In the genomic region with DNA sequence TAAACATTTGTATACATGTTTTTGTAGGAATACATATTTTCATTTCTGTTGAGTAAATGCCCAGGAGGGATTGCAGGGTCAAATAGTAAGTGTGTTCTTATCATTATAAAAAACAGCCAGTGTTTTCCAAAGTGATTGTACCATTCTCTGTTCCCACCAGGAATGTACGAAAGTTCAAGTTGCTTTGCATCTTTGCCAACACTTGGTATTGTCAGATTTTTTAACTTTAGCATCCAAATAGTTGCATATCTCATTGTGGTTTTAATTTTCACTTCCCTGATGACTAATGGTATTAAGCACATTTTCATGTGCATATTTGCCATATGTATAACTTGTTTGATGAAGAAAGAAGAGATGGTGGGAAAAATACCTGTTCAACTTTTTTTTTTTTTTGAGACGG, we compare ENCODE assay signal across 25 cellular contexts.
A peak's percentile ranks its signal among the peaks of the same experiment; 100 is the strongest.
DNase-seq lines count a peak whose midpoint lies in the region; ATAC-seq, FAIRE-seq and TF ChIP-seq lines count a peak whose summit lies in the region.
"Had no signal": no experiment of that assay in that cellular context is flagged by ENCODE, and none has a peak within 500 bp of the region (broad histone marks: within the 10 kb centered on the region; RNA-seq: fewer than 3 reads in every experiment).

No MANE protein-coding gene starts in this region.

- no TSS peak for BruUV-seq in HepG2 (replicated peaks; lab: Mats Ljungman, UMichigan)
- BruUV-seq in PC-3 (replicated peaks; lab: Mats Ljungman, UMichigan) = no TSS peak

- H3K79me2 ChIP-seq in HepG2 (ENCODE audit: insufficient read depth, low read length) (no peaks in the 10 kb centered on the region), PC-3 (ENCODE audit: low read length) (no peaks in the 10 kb centered on the region), smooth muscle cell (ENCODE audit: low read depth) (no peaks in the 10 kb centered on the region)

- no peak for TF ChIP-seq RAD21 in HepG2 (CRISPR knock-in tag; IDR thresholded peaks at IDR 0.05)

- no peak for TF ChIP-seq POLR2A in HepG2 (IDR thresholded peaks at IDR 0.05; ENCODE audit: insufficient read depth in 1 of 2, low read depth in 2 of 2, low read length in 2 of 2)
- no peak for TF ChIP-seq POLR2A in right lobe of liver (IDR thresholded peaks at IDR 0.05)

- TF ChIP-seq EP300 in HepG2 (IDR thresholded peaks at IDR 0.05; ENCODE audit: low read depth in 2 of 2, low read length in 2 of 2) (no peak), HepG2 (CRISPR knock-in tag; IDR thresholded peaks at IDR 0.05; ENCODE audit: borderline replicate concordance) (no peak)

- POLR2A ChIA-PET in HepG2 (lab: Yijun Ruan, JAX) (no interaction called here), PC-3 (lab: Charles Lee; ENCODE audit: unreplicated experiment) (no interaction called here)

- in situ Hi-C loops in HepG2 (cut with HindIII; ENCODE audit: extremely low pct_ligation_motif_present, low pct_unique_long_range_greater_than_20kb) = loop anchor here (25.0 kb wide), 1 partner anchor 499 kb away; no protein-coding TSS in a partner anchor

- H3K9ac ChIP-seq in HepG2 (ENCODE audit: insufficient read depth, low read depth, low read length) (no peak overlapping the region), PC-3 (ENCODE audit: low read length) (no peak overlapping the region), smooth muscle cell (ENCODE audit: low read depth) (no peak overlapping the region), kidney (ENCODE audit: low read length in 2 of 2) (no peak overlapping the region)
- H3K9ac ChIP-seq: BLaER1 had no signal

- H3K4me2 ChIP-seq in HepG2 (ENCODE audit: low read depth, low read length) = no peak overlapping the region
- H3K4me2 ChIP-seq in PC-3 (ENCODE audit: low read length) = no peak overlapping the region
- H3K4me2 ChIP-seq in smooth muscle cell = no peak overlapping the region
- H3K4me2 ChIP-seq: BLaER1 had no signal

- CTCF ChIA-PET in HepG2 (lab: Yijun Ruan, JAX; ENCODE audit: low intra/inter-chr PET ratio, low total read pairs) = no interaction called here
- CTCF ChIA-PET in PC-3 (lab: Charles Lee) = interaction anchor here (0.7 kb wide), 1 partner anchor 147 kb away, joined by 3 read pairs; no protein-coding TSS in a partner anchor

- H3K4me1 ChIP-seq in HepG2 (ENCODE audit: insufficient read depth, low read length) (no peaks in the 10 kb centered on the region), right lobe of liver (no peaks in the 10 kb centered on the region), PC-3 (ENCODE audit: insufficient read depth, low read length) (peaks cover 4% of the 10 kb centered on the region), smooth muscle cell (ENCODE audit: low read depth) (peaks cover 37% of the 10 kb centered on the region), kidney (ENCODE audit: control insufficient read depth in 1 of 2, insufficient read depth in 1 of 2, low read depth in 1 of 2, low read length in 2 of 2) (no peaks in the 10 kb centered on the region)
- H3K4me1 ChIP-seq: BE2C, BLaER1 had no signal

- intact Hi-C loops in HepG2 (cut with micrococcal nuclease; ENCODE audit: unreplicated experiment) = no loop called here
- intact Hi-C loops in right lobe of liver (cut with DNase I) = no loop called here
- intact Hi-C loops in PC-3 (cut with micrococcal nuclease) = no loop called here
- intact Hi-C loops in kidney (cut with DNase I) = no loop called here

- no peak for TF ChIP-seq CTCF in HepG2 (CRISPR knock-in tag; IDR thresholded peaks at IDR 0.05)
- TF ChIP-seq CTCF in right lobe of liver (IDR thresholded peaks at IDR 0.05) = no peak
- no peak for TF ChIP-seq CTCF in PC-3 (conservative IDR thresholded peaks at IDR 0.05; ENCODE audit: low read depth, low read length)
- TF ChIP-seq CTCF in smooth muscle cell (IDR thresholded peaks at IDR 0.05; ENCODE audit: borderline replicate concordance, insufficient read depth, poor library complexity, severe bottlenecking) = no peak
- TF ChIP-seq CTCF in kidney (IDR thresholded peaks at IDR 0.05; ENCODE audit: borderline replicate concordance, extremely low read depth, insufficient read depth) = no peak

- H3K36me3 ChIP-seq in HepG2 (replicated peaks in 1 of 2; ENCODE audit: control insufficient read depth in 1 of 2, insufficient read depth in 2 of 2, low read length in 2 of 2) (no peaks in the 10 kb centered on the region), right lobe of liver (no peaks in the 10 kb centered on the region), PC-3 (ENCODE audit: low read depth, low read length) (no peaks in the 10 kb centered on the region), smooth muscle cell (ENCODE audit: low read depth) (no peaks in the 10 kb centered on the region), kidney (ENCODE audit: control insufficient read depth in 1 of 2, insufficient read depth in 2 of 2, low read length in 2 of 2) (no peaks in the 10 kb centered on the region)
- H3K36me3 ChIP-seq: BE2C, BLaER1 had no signal

- ATAC-seq in HepG2 = no peak
- ATAC-seq in right lobe of liver = no peak
- no peak for ATAC-seq in PC-3

- no peak overlapping the region for H3K27ac ChIP-seq in HepG2 (ENCODE audit: extremely low read length, insufficient read depth, low read length)
- H3K27ac ChIP-seq in right lobe of liver = no peak overlapping the region
- no peak overlapping the region for H3K27ac ChIP-seq in PC-3 (ENCODE audit: low read length)
- H3K27ac ChIP-seq in smooth muscle cell (ENCODE audit: low read depth) = peak overlapping the region; percentile 99
- no peak overlapping the region for H3K27ac ChIP-seq in kidney (ENCODE audit: low read depth in 2 of 2, low read length in 2 of 2)
- H3K27ac ChIP-seq: 22Rv1, BLaER1 had no signal

- H4K20me1 ChIP-seq in HepG2 (ENCODE audit: insufficient read depth, low read length) (no peaks in the 10 kb centered on the region), PC-3 (ENCODE audit: low read length) (no peaks in the 10 kb centered on the region), smooth muscle cell (ENCODE audit: low read depth) (no peaks in the 10 kb centered on the region)
- H4K20me1 ChIP-seq: BLaER1 had no signal

- H3K9me3 ChIP-seq in HepG2 (ENCODE audit: low read length) (no peaks in the 10 kb centered on the region), right lobe of liver (peaks cover 0 to 6% (median 0%) of the 10 kb centered on the region in 4 donors), PC-3 (ENCODE audit: low read length) (no peaks in the 10 kb centered on the region), smooth muscle cell (replicated peaks; ENCODE audit: low read depth) (no peaks in the 10 kb centered on the region), kidney (ENCODE audit: control insufficient read depth in 1 of 2, low read length in 2 of 2) (no peaks in the 10 kb centered on the region)
- H3K9me3 ChIP-seq: BE2C, BLaER1 had no signal

- H3F3A ChIP-seq in PC-3 (ENCODE audit: low read length, unreplicated experiment) (no peaks in the 10 kb centered on the region), smooth muscle cell (ENCODE audit: low read depth) (peaks cover 38% of the 10 kb centered on the region)

- 52% methylated on average over 2 of the region's 2 CpGs for WGBS in HepG2 (ENCODE audit: low lambda C conversion rate)
- 96% methylated on average over 2 of the region's 2 CpGs for WGBS in right lobe of liver (ENCODE audit: insufficient coverage, low coverage, low lambda C conversion rate, missing lambda C conversion rate)
- WGBS in smooth muscle cell (ENCODE audit: low lambda C conversion rate) = 100% methylated on average over 2 of the region's 2 CpGs

- H2AFZ ChIP-seq in HepG2 (ENCODE audit: low read length) = no peak overlapping the region
- H2AFZ ChIP-seq in PC-3 (ENCODE audit: low read length) = no peak overlapping the region
- no peak overlapping the region for H2AFZ ChIP-seq in smooth muscle cell (ENCODE audit: low read depth)

- H3K27me3 ChIP-seq in HepG2 (ENCODE audit: control insufficient read depth in 1 of 2, insufficient read depth in 2 of 2, low read length in 2 of 2) = no peaks in the 10 kb centered on the region
- no peaks in the 10 kb centered on the region for H3K27me3 ChIP-seq in right lobe of liver
- no peaks in the 10 kb centered on the region for H3K27me3 ChIP-seq in PC-3 (ENCODE audit: low read length)
- no peaks in the 10 kb centered on the region for H3K27me3 ChIP-seq in smooth muscle cell (ENCODE audit: low read depth)
- H3K27me3 ChIP-seq: BLaER1 had no signal

- no peak for FAIRE-seq in HepG2 (lab: Jason Lieb, UNC)
- FAIRE-seq in kidney (lab: Jason Lieb, UNC) = no peak
- FAIRE-seq: G401.6, GM12891, GM19239 had no signal

- H3K9me2 ChIP-seq in PC-3 (replicated peaks; ENCODE audit: low read length) = 0 out of 2 replicates have a peak, but pooled peaks cover 4% of the 10 kb centered on the region

- no peak overlapping the region for H3K4me3 ChIP-seq in HepG2 (replicated peaks in 1 of 3; ENCODE audit: insufficient read depth in 1 of 3, low read depth in 2 of 3, low read length in 3 of 3)
- no peak overlapping the region for H3K4me3 ChIP-seq in right lobe of liver
- no peak overlapping the region for H3K4me3 ChIP-seq in PC-3 (ENCODE audit: low read length)
- H3K4me3 ChIP-seq in smooth muscle cell = no peak overlapping the region
- H3K4me3 ChIP-seq in kidney (ENCODE audit: low read length in 2 of 2) = no peak overlapping the region
- H3K4me3 ChIP-seq: BLaER1 had no signal

- DNase-seq in HepG2 (ENCODE audit: low spot score) (no peak), right lobe of liver (no peak), PC-3 (peak; percentile 41), smooth muscle cell (lab: John Stamatoyannopoulos, UW; ENCODE audit: unreplicated experiment) (no peak), kidney (no peak), NCI-H82 treated with DMSO at 0.1 percent for 48 hours (lab: John Stamatoyannopoulos, UW; ENCODE audit: unreplicated experiment) (no peak)
- DNase-seq: ACHN; BE2C; C1 segment of cervical spinal cord; CD4-positive, alpha-beta memory T cell; CD4-positive, CD25-positive, alpha-beta regulatory T cell; CD8-positive, alpha-beta memory T cell; COR-L47; DMS 273 treated with DMSO at 0.1 percent for 48 hours; DMS153; DMS53; DMS79; DND-41; EL; GF-D8 had no signal

TF ChIP-seq in HepG2, 621 proteins besides CTCF, POLR2A, EP300 and RAD21:
- TF ChIP-seq POLR2AphosphoS5 (IDR thresholded peaks at IDR 0.05; ENCODE audit: low read depth, low read length) = no peak
- peak; percentile 88 for TF ChIP-seq ZNF7 (CRISPR knock-in tag; IDR thresholded peaks at IDR 0.05)
